ENCODE assay signal across 1 cellular context in the genomic region with DNA sequence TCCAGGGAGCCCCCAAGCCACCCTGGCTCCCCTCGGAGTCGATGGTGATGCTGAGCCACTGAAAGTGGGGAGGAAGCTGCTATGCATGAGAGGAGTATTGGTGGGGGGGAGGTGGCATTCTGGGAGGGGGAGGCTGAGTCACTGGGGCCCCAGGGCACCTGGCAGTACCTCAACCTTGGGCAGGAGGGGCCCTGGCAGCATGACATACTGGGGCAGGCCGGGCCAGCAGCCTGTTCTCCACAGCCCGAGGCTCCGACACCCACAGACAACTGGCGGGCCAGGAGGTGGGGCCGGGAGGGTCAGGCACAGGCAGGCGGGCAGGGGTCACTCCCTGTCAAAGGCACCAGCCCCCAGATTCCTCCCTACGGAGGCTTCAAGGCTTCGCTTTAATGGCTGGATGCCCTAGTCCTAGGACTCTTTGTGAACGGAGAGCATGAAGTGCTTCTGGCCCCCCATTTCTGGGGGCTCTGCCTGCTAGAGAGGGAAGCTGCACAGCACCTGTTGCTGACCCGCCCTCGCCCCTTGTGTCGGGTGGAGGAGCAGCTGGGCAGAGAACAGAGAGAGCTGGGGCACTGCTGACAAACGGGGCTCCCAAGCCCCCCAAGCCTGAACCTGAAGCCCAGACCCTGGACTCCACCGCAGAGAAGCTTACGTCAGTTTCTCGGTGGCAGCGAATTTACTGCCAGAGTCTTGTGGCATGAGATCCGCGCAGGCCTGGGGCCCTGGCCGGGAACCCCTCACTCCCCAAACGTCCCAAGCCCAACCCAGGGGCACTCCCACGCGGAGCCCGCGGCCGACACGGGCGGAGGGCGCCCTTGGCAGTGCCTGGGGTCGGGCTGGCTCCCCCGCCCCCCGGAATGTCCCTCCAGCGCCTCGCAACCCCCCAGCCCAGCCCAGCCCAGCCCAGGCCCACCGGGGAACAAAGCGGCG.
TF ChIP-seq lines count a peak whose summit lies in the region.

No MANE protein-coding gene starts in this region.

TF ChIP-seq in HEK293, 187 proteins besides CTCF, POLR2A, EP300 and RAD21 (continued from another document and continues in another):
- TF ChIP-seq, protein P1, sequence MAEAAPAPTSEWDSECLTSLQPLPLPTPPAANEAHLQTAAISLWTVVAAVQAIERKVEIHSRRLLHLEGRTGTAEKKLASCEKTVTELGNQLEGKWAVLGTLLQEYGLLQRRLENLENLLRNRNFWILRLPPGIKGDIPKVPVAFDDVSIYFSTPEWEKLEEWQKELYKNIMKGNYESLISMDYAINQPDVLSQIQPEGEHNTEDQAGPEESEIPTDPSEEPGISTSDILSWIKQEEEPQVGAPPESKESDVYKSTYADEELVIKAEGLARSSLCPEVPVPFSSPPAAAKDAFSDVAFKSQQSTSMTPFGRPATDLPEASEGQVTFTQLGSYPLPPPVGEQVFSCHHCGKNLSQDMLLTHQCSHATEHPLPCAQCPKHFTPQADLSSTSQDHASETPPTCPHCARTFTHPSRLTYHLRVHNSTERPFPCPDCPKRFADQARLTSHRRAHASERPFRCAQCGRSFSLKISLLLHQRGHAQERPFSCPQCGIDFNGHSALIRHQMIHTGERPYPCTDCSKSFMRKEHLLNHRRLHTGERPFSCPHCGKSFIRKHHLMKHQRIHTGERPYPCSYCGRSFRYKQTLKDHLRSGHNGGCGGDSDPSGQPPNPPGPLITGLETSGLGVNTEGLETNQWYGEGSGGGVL (tag by site-specific recombination; IDR thresholded peaks at IDR 0.05): peak; percentile 97
- TF ChIP-seq GLIS2 (tag by site-specific recombination; IDR thresholded peaks at IDR 0.05) (peak; percentile 54), ZNF2 (tag by site-specific recombination; IDR thresholded peaks at IDR 0.05) (no peak), ZBTB8A (tag by site-specific recombination; IDR thresholded peaks at IDR 0.05) (peak; percentile 82), ZNF624 (tag by site-specific recombination; IDR thresholded peaks at IDR 0.05) (no peak), ZBTB1 (tag by site-specific recombination; IDR thresholded peaks at IDR 0.05) (no peak), ZEB2 (tag by site-specific recombination; IDR thresholded peaks at IDR 0.05) (no peak), GLIS1 (tag by site-specific recombination; IDR thresholded peaks at IDR 0.05) (peak; percentile 85), KLF16 (tag by site-specific recombination; IDR thresholded peaks at IDR 0.05) (0 out of 2 replicates have a peak, but pooled peaks have one; percentile 19), KLF8 (tag by site-specific recombination; IDR thresholded peaks at IDR 0.05) (peak; percentile 33; the same call in 1 of the 2 replicates), WT1 (tag by site-specific recombination; IDR thresholded peaks at IDR 0.05) (peak; percentile 43), ZNF654 (tag by site-specific recombination; IDR thresholded peaks at IDR 0.05; ENCODE audit: low read depth) (no peak), ZNF426 (tag by site-specific recombination; IDR thresholded peaks at IDR 0.05) (no peak), ZBTB20 (tag by site-specific recombination; IDR thresholded peaks at IDR 0.05) (peak; percentile 86), KLF1 (tag by site-specific recombination; IDR thresholded peaks at IDR 0.05) (peak; percentile 75), ZNF843 (tag by site-specific recombination; IDR thresholded peaks at IDR 0.05) (no peak), SP3 (tag by site-specific recombination; IDR thresholded peaks at IDR 0.05) (peak; percentile 36), YY1 (tag by site-specific recombination; IDR thresholded peaks at IDR 0.05) (no peak), ZNF76 (tag by site-specific recombination; IDR thresholded peaks at IDR 0.05; ENCODE audit: borderline replicate concordance, low read depth) (peak; percentile 67), TCF7L2 (IDR thresholded peaks at IDR 0.05; ENCODE audit: borderline replicate concordance, low read depth, low read length) (no peak), ZNF785 (tag by site-specific recombination; IDR thresholded peaks at IDR 0.05) (no peak), ZFHX2 (tag by site-specific recombination; conservative IDR thresholded peaks at IDR 0.05) (peak; percentile 52), ZNF548 (tag by site-specific recombination; IDR thresholded peaks at IDR 0.05) (no peak), SP7 (tag by site-specific recombination; IDR thresholded peaks at IDR 0.05) (peak; percentile 44; the same call in 1 of the 2 replicates), ZNF311 (tag by site-specific recombination; IDR thresholded peaks at IDR 0.05; ENCODE audit: borderline replicate concordance) (no peak)
- TF ChIP-seq, protein P2, sequence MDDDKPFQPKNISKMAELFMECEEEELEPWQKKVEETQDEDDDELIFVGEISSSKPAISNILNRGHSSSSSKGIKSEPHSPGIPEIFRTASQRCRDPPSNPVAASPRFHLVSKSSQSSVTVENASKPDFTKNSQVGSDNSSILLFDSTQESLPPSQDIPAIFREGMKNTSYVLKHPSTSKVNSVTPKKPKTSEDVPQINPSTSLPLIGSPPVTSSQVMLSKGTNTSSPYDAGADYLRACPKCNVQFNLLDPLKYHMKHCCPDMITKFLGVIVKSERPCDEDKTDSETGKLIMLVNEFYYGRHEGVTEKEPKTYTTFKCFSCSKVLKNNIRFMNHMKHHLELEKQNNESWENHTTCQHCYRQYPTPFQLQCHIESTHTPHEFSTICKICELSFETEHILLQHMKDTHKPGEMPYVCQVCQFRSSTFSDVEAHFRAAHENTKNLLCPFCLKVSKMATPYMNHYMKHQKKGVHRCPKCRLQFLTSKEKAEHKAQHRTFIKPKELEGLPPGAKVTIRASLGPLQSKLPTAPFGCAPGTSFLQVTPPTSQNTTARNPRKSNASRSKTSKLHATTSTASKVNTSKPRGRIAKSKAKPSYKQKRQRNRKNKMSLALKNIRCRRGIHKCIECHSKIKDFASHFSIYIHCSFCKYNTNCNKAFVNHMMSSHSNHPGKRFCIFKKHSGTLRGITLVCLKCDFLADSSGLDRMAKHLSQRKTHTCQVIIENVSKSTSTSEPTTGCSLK (tag by site-specific recombination; IDR thresholded peaks at IDR 0.05): no peak
- TF ChIP-seq, protein P3, sequence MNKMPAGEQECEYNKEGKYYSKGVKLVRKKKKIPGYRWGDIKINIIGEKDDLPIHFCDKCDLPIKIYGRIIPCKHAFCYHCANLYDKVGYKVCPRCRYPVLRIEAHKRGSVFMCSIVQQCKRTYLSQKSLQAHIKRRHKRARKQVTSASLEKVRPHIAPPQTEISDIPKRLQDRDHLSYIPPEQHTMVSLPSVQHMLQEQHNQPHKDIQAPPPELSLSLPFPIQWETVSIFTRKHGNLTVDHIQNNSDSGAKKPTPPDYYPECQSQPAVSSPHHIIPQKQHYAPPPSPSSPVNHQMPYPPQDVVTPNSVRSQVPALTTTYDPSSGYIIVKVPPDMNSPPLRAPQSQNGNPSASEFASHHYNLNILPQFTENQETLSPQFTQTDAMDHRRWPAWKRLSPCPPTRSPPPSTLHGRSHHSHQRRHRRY (tag by site-specific recombination; IDR thresholded peaks at IDR 0.05): no peak
- TF ChIP-seq, protein P4, sequence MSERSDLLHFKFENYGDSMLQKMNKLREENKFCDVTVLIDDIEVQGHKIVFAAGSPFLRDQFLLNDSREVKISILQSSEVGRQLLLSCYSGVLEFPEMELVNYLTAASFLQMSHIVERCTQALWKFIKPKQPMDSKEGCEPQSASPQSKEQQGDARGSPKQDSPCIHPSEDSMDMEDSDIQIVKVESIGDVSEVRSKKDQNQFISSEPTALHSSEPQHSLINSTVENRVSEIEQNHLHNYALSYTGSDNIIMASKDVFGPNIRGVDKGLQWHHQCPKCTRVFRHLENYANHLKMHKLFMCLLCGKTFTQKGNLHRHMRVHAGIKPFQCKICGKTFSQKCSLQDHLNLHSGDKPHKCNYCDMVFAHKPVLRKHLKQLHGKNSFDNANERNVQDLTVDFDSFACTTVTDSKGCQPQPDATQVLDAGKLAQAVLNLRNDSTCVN (tag by site-specific recombination; optimal IDR thresholded peaks at IDR 0.05): no peak
- TF ChIP-seq, protein P5, sequence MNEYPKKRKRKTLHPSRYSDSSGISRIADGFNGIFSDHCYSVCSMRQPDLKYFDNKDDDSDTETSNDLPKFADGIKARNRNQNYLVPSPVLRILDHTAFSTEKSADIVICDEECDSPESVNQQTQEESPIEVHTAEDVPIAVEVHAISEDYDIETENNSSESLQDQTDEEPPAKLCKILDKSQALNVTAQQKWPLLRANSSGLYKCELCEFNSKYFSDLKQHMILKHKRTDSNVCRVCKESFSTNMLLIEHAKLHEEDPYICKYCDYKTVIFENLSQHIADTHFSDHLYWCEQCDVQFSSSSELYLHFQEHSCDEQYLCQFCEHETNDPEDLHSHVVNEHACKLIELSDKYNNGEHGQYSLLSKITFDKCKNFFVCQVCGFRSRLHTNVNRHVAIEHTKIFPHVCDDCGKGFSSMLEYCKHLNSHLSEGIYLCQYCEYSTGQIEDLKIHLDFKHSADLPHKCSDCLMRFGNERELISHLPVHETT (tag by site-specific recombination; IDR thresholded peaks at IDR 0.05): no peak
- TF ChIP-seq, protein P6, sequence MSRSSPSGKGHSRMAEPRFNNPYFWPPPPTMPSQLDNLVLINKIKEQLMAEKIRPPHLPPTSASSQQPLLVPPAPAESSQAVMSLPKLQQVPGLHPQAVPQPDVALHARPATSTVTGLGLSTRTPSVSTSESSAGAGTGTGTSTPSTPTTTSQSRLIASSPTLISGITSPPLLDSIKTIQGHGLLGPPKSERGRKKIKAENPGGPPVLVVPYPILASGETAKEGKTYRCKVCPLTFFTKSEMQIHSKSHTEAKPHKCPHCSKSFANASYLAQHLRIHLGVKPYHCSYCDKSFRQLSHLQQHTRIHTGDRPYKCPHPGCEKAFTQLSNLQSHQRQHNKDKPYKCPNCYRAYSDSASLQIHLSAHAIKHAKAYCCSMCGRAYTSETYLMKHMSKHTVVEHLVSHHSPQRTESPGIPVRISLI (tag by site-specific recombination; IDR thresholded peaks at IDR 0.05): no peak
- TF ChIP-seq, protein P7, sequence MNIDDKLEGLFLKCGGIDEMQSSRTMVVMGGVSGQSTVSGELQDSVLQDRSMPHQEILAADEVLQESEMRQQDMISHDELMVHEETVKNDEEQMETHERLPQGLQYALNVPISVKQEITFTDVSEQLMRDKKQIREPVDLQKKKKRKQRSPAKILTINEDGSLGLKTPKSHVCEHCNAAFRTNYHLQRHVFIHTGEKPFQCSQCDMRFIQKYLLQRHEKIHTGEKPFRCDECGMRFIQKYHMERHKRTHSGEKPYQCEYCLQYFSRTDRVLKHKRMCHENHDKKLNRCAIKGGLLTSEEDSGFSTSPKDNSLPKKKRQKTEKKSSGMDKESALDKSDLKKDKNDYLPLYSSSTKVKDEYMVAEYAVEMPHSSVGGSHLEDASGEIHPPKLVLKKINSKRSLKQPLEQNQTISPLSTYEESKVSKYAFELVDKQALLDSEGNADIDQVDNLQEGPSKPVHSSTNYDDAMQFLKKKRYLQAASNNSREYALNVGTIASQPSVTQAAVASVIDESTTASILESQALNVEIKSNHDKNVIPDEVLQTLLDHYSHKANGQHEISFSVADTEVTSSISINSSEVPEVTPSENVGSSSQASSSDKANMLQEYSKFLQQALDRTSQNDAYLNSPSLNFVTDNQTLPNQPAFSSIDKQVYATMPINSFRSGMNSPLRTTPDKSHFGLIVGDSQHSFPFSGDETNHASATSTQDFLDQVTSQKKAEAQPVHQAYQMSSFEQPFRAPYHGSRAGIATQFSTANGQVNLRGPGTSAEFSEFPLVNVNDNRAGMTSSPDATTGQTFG (tag by site-specific recombination; IDR thresholded peaks at IDR 0.05; ENCODE audit: borderline replicate concordance): no peak
- TF ChIP-seq, protein P8, sequence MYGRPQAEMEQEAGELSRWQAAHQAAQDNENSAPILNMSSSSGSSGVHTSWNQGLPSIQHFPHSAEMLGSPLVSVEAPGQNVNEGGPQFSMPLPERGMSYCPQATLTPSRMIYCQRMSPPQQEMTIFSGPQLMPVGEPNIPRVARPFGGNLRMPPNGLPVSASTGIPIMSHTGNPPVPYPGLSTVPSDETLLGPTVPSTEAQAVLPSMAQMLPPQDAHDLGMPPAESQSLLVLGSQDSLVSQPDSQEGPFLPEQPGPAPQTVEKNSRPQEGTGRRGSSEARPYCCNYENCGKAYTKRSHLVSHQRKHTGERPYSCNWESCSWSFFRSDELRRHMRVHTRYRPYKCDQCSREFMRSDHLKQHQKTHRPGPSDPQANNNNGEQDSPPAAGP (tag by site-specific recombination; IDR thresholded peaks at IDR 0.05): peak; percentile 98
- TF ChIP-seq, protein P9, sequence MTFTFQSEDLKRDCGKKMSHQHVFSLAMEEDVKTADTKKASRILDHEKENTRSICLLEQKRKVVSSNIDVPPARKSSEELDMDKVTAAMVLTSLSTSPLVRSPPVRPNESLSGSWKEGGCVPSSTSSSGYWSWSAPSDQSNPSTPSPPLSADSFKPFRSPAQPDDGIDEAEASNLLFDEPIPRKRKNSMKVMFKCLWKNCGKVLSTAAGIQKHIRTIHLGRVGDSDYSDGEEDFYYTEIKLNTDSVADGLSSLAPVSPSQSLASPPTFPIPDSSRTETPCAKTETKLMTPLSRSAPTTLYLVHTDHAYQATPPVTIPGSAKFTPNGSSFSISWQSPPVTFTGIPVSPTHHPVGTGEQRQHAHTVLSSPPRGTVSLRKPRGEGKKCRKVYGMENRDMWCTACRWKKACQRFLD (tag by site-specific recombination; IDR thresholded peaks at IDR 0.05): no peak
- TF ChIP-seq, protein P10, sequence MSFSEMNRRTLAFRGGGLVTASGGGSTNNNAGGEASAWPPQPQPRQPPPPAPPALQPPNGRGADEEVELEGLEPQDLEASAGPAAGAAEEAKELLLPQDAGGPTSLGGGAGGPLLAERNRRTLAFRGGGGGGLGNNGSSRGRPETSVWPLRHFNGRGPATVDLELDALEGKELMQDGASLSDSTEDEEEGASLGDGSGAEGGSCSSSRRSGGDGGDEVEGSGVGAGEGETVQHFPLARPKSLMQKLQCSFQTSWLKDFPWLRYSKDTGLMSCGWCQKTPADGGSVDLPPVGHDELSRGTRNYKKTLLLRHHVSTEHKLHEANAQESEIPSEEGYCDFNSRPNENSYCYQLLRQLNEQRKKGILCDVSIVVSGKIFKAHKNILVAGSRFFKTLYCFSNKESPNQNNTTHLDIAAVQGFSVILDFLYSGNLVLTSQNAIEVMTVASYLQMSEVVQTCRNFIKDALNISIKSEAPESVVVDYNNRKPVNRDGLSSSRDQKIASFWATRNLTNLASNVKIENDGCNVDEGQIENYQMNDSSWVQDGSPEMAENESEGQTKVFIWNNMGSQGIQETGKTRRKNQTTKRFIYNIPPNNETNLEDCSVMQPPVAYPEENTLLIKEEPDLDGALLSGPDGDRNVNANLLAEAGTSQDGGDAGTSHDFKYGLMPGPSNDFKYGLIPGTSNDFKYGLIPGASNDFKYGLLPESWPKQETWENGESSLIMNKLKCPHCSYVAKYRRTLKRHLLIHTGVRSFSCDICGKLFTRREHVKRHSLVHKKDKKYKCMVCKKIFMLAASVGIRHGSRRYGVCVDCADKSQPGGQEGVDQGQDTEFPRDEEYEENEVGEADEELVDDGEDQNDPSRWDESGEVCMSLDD (tag by site-specific recombination; IDR thresholded peaks at IDR 0.05): 0 out of 2 replicates have a peak, but pooled peaks have one; percentile 17
- TF ChIP-seq, protein P11, sequence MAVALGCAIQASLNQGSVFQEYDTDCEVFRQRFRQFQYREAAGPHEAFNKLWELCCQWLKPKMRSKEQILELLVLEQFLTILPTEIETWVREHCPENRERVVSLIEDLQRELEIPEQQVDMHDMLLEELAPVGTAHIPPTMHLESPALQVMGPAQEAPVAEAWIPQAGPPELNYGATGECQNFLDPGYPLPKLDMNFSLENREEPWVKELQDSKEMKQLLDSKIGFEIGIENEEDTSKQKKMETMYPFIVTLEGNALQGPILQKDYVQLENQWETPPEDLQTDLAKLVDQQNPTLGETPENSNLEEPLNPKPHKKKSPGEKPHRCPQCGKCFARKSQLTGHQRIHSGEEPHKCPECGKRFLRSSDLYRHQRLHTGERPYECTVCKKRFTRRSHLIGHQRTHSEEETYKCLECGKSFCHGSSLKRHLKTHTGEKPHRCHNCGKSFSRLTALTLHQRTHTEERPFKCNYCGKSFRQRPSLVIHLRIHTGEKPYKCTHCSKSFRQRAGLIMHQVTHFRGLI (tag by site-specific recombination; IDR thresholded peaks at IDR 0.05): peak; percentile 77
